ENCODE assay signal across 11 cellular contexts in the genomic region with DNA sequence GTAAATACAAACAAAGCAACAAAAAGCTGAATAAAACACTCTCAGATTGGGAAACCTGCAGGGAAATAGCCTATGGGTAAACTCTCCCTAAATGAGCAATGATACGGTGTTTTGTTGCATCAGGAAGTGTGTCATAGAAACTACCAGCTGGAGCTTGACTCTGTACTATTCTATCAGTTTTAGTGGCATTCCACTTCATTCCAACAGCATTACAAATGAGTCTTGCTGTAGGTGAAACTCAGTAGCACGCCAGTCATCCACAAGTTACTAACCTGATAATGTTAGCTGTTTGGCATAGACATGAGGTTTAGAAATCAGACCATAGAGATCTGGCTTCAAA. TPM values are rescaled to one million over a fixed set of nuclear protein-coding genes. Genes with fewer than 3 reads are reported as not detected.
DNase-seq lines count a peak whose midpoint lies in the region; ATAC-seq and TF ChIP-seq lines count a peak whose summit lies in the region.
"Had no signal": no experiment of that assay in that cellular context is flagged by ENCODE, and none has a peak within 500 bp of the region (broad histone marks: within the 10 kb centered on the region; RNA-seq: fewer than 3 reads in every experiment).

No MANE protein-coding gene starts in this region.

- peak overlapping the region; percentile 14; the same call in 1 of the 2 replicates for H3K4me2 ChIP-seq in SK-N-SH

- H4K20me1 ChIP-seq in SK-N-SH (ENCODE audit: insufficient read depth) = no peaks in the 10 kb centered on the region

- no peak overlapping the region; the same call in 1 of the 2 replicates for H3K9ac ChIP-seq in SK-N-SH

- CTCF ChIA-PET in SK-N-SH (lab: Yijun Ruan, JAX) = interaction anchor here (1.0 to 1.9 kb wide), 3 partner anchors 31 to 109 kb away, joined by 3 to 8 read pairs (median 3); no protein-coding TSS in a partner anchor

- H3K4me3 ChIP-seq in SK-N-SH (ENCODE audit: low read depth in 2 of 2, low read length in 1 of 2) (no peak overlapping the region), fibroblast of pulmonary artery (replicated peaks; ENCODE audit: low read depth, low read length) (no peak overlapping the region), skeletal muscle cell (ENCODE audit: low read depth, low read length) (no peak overlapping the region), right cardiac atrium (ENCODE audit: low read length) (no peak overlapping the region)

- no peak for ATAC-seq in HG03175 (IDR thresholded peaks at IDR 0.05; ENCODE audit: unreplicated experiment)
- ATAC-seq in right cardiac atrium = no peak

- POLR2A ChIA-PET in SK-N-SH (lab: Yijun Ruan, JAX) = no interaction called here

- DNase-seq in GM04504 (ENCODE audit: low read depth) (peak; percentile 71), SK-N-SH (no peak), fibroblast of pulmonary artery (ENCODE audit: low read depth) (peak; percentile 97), skeletal muscle cell (ENCODE audit: low read depth) (peak; percentile 82), NCI-H2107 (lab: John Stamatoyannopoulos, UW) (no peak), right cardiac atrium (no peak), NCI-H2029 (lab: John Stamatoyannopoulos, UW) (no peak)
- DNase-seq: activated effector memory CD4-positive, alpha-beta T cell treated with Interleukin-2 at 50 U/mL for 16 hours; NK-92 treated with Interleukin-12 subunit alpha and Interleukin-12 subunit beta, amount 100 ng/mL, for 24 hours had no signal

- H3F3A ChIP-seq in SK-N-SH (replicated peaks; ENCODE audit: insufficient read depth) = peaks cover 3% of the 10 kb centered on the region

- no peak for TF ChIP-seq CTCF in SK-N-SH (IDR thresholded peaks at IDR 0.05)
- TF ChIP-seq CTCF in fibroblast of pulmonary artery (IDR thresholded peaks at IDR 0.05; ENCODE audit: low read length, missing control alignments) = no peak

- peak in 1 of 2 experiments; percentile 73; a peak in 1 of 4 replicates for TF ChIP-seq EP300 in SK-N-SH (IDR thresholded peaks at IDR 0.05; ENCODE audit: borderline replicate concordance in 1 of 2, low read depth in 1 of 2, low read length in 1 of 2)

- no peak overlapping the region for H2AFZ ChIP-seq in SK-N-SH (ENCODE audit: low read depth)

- H3K27ac ChIP-seq in SK-N-SH (ENCODE audit: low read depth in 2 of 2, low read length in 1 of 2) = peak overlapping the region in 1 of 2 experiments; percentile 56; a peak in 2 of 4 replicates
- H3K27ac ChIP-seq in right cardiac atrium (ENCODE audit: low read length) = no peak overlapping the region

- no peaks in the 10 kb centered on the region for H3K27me3 ChIP-seq in SK-N-SH (ENCODE audit: insufficient read depth)
- no peaks in the 10 kb centered on the region for H3K27me3 ChIP-seq in right cardiac atrium (ENCODE audit: control insufficient read depth, insufficient read depth)

- no peak for TF ChIP-seq RAD21 in SK-N-SH (IDR thresholded peaks at IDR 0.05; ENCODE audit: low read length)

- H3K4me1 ChIP-seq in SK-N-SH (ENCODE audit: control insufficient read depth in 1 of 2, insufficient read depth in 2 of 2, low read depth in 1 of 2, low read length in 1 of 2) (peaks cover 0 to 6% of the 10 kb centered on the region in 2 experiments; a peak in 2 of 4 replicates), right cardiac atrium (ENCODE audit: control insufficient read depth, insufficient read depth, low read length) (no peaks in the 10 kb centered on the region)

- 8% methylated on average over 2 of the region's 2 CpGs for WGBS in SK-N-SH (ENCODE audit: low lambda C conversion rate)
- 40% methylated on average over 2 of the region's 2 CpGs for WGBS in right cardiac atrium

- no peaks in the 10 kb centered on the region for H3K79me2 ChIP-seq in SK-N-SH (ENCODE audit: insufficient read depth)

- no peaks in the 10 kb centered on the region for H3K9me3 ChIP-seq in SK-N-SH
- no peaks in the 10 kb centered on the region for H3K9me3 ChIP-seq in right cardiac atrium (ENCODE audit: control insufficient read depth, low read length)

- H3K9me2 ChIP-seq in SK-N-SH = no peaks in the 10 kb centered on the region

- intact Hi-C loops in right cardiac atrium (cut with DNase I) = no loop called here

- no peaks in the 10 kb centered on the region for H3K36me3 ChIP-seq in SK-N-SH (replicated peaks in 1 of 2; ENCODE audit: control insufficient read depth in 1 of 2, insufficient read depth in 2 of 2, low read length in 1 of 2)

TF ChIP-seq in SK-N-SH, 30 proteins besides CTCF, POLR2A, EP300 and RAD21 (continues in another document):
- TF ChIP-seq, protein P1, sequence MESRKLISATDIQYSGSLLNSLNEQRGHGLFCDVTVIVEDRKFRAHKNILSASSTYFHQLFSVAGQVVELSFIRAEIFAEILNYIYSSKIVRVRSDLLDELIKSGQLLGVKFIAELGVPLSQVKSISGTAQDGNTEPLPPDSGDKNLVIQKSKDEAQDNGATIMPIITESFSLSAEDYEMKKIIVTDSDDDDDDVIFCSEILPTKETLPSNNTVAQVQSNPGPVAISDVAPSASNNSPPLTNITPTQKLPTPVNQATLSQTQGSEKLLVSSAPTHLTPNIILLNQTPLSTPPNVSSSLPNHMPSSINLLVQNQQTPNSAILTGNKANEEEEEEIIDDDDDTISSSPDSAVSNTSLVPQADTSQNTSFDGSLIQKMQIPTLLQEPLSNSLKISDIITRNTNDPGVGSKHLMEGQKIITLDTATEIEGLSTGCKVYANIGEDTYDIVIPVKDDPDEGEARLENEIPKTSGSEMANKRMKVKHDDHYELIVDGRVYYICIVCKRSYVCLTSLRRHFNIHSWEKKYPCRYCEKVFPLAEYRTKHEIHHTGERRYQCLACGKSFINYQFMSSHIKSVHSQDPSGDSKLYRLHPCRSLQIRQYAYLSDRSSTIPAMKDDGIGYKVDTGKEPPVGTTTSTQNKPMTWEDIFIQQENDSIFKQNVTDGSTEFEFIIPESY (IDR thresholded peaks at IDR 0.05; ENCODE audit: borderline replicate concordance, low read depth) = no peak
- TF ChIP-seq, protein P2, sequence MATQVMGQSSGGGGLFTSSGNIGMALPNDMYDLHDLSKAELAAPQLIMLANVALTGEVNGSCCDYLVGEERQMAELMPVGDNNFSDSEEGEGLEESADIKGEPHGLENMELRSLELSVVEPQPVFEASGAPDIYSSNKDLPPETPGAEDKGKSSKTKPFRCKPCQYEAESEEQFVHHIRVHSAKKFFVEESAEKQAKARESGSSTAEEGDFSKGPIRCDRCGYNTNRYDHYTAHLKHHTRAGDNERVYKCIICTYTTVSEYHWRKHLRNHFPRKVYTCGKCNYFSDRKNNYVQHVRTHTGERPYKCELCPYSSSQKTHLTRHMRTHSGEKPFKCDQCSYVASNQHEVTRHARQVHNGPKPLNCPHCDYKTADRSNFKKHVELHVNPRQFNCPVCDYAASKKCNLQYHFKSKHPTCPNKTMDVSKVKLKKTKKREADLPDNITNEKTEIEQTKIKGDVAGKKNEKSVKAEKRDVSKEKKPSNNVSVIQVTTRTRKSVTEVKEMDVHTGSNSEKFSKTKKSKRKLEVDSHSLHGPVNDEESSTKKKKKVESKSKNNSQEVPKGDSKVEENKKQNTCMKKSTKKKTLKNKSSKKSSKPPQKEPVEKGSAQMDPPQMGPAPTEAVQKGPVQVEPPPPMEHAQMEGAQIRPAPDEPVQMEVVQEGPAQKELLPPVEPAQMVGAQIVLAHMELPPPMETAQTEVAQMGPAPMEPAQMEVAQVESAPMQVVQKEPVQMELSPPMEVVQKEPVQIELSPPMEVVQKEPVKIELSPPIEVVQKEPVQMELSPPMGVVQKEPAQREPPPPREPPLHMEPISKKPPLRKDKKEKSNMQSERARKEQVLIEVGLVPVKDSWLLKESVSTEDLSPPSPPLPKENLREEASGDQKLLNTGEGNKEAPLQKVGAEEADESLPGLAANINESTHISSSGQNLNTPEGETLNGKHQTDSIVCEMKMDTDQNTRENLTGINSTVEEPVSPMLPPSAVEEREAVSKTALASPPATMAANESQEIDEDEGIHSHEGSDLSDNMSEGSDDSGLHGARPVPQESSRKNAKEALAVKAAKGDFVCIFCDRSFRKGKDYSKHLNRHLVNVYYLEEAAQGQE (IDR thresholded peaks at IDR 0.05; ENCODE audit: low read depth, low read length) = no peak
- TF ChIP-seq, protein P3, sequence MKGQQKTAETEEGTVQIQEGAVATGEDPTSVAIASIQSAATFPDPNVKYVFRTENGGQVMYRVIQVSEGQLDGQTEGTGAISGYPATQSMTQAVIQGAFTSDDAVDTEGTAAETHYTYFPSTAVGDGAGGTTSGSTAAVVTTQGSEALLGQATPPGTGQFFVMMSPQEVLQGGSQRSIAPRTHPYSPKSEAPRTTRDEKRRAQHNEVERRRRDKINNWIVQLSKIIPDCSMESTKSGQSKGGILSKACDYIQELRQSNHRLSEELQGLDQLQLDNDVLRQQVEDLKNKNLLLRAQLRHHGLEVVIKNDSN (IDR thresholded peaks at IDR 0.05; ENCODE audit: borderline replicate concordance, low read depth) = no peak
- TF ChIP-seq GABPA (IDR thresholded peaks at IDR 0.05; ENCODE audit: low read depth) (no peak), RXRA (IDR thresholded peaks at IDR 0.05; ENCODE audit: borderline replicate concordance, low read depth) (peak; percentile 74; the same call in 1 of the 2 replicates), RFX5 (IDR thresholded peaks at IDR 0.05; ENCODE audit: low read length) (no peak), EZH2phosphoT487 (IDR thresholded peaks at IDR 0.05; ENCODE audit: borderline replicate concordance, low read depth) (no peak), CHD2 (IDR thresholded peaks at IDR 0.05; ENCODE audit: low read length, partially characterized antibody) (no peak), GATA2 (CRISPR knock-in tag; IDR thresholded peaks at IDR 0.05) (no peak), FOXM1 (IDR thresholded peaks at IDR 0.05; ENCODE audit: low read depth) (no peak), TCF12 (IDR thresholded peaks at IDR 0.05) (peak; percentile 89), SMC3 (IDR thresholded peaks at IDR 0.05; ENCODE audit: low read depth, low read length) (no peak), RCOR1 (IDR thresholded peaks at IDR 0.05; ENCODE audit: low read length) (no peak), TEAD4 (IDR thresholded peaks at IDR 0.05; ENCODE audit: borderline replicate concordance, insufficient read depth) (0 out of 2 replicates have a peak, but pooled peaks have one; percentile 43), NFIC (IDR thresholded peaks at IDR 0.05; ENCODE audit: borderline replicate concordance) (peak; percentile 54; the same call in 1 of the 2 replicates), POLR2AphosphoS5 (IDR thresholded peaks at IDR 0.05; ENCODE audit: low read depth, low read length) (peak; percentile 36; the same call in 1 of the 2 replicates)

RNA-seq across cellular contexts. Expression of a gene that starts 24.9 kb away (rescaled TPM):
- polyA plus RNA-seq in SK-N-SH (2012; rRNA removed) (0.11 and 0.13 TPM in 2 replicates), right cardiac atrium (not detected)
- polyA plus RNA-seq in SK-N-SH (2012; cell fraction: cytosol; rRNA removed) = 0.14 and 0.18 TPM in 2 replicates
- 0.06 TPM in 1 of 2 replicates, not detected in the other for polyA plus RNA-seq in SK-N-SH (2012; cell fraction: nucleus; rRNA removed)
- total RNA-seq in right cardiac atrium = under 1 TPM in 1 of 4 donors, not detected in 3; 0.25 TPM
- total RNA-seq: subcutaneous adipose tissue had no signal

RNA-seq across cellular contexts. Expression of a gene that starts 49.4 kb away (rescaled TPM):
- polyA plus RNA-seq in SK-N-SH (2012; rRNA removed) = 0.62 and 1.7 TPM in 2 replicates
- polyA plus RNA-seq in SK-N-SH (2012; cell fraction: cytosol; rRNA removed) = 1.1 and 2.0 TPM in 2 replicates
- polyA plus RNA-seq in SK-N-SH (2012; cell fraction: nucleus; rRNA removed) = 0.56 and 1.2 TPM in 2 replicates
- total RNA-seq in right cardiac atrium = 10 to 100 TPM in 1 of 4 donors, 1 to 10 TPM in 3; 4.0 to 18.1 (median 5.2) TPM
- 20.7 TPM for polyA plus RNA-seq in right cardiac atrium

Comparison
In these comparisons a context has a peak if more than half of its experiments do, and no peak if none do; other contexts are left out.
1. DNase-seq: peak in GM04504 (single experiment), fibroblast of pulmonary artery (single experiment) and skeletal muscle cell (single experiment); none in SK-N-SH (single experiment), NCI-H2107 (single experiment), right cardiac atrium (0 of 3) and NCI-H2029 (single experiment).